8 cellular contexts compared by ENCODE assay signal in the genomic region with DNA sequence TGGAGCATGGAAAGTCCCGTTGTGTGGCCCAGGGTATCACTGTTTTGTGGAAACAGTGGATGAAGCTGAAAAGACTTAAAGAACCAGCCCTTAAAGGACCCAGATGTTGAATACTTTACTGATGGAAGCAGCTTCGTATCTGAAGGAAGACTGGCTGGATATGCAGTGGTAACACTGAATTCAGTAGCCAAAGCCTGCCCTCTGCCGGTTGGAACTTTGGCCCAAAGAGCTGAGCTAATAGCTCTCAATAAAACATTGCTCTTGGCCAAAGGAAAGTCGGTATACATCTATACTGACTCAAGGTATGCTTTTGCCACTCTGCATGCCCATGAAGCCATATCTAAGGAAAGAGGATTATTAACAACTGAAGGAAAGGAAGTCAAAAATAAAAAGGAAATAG.
DNase-seq lines count a peak whose midpoint lies in the region; ATAC-seq and TF ChIP-seq lines count a peak whose summit lies in the region.

No MANE protein-coding gene starts in this region.

- in situ Hi-C loops in mammary epithelial cell (cut with MboI; ENCODE audit: low sequenced_read_pairs in 2 of 2): loop anchor here in 1 of 2 donors (25.0 kb wide), 2 partner anchors 697 to 797 kb away; no protein-coding TSS in a partner anchor

- no peaks in the 10 kb centered on the region for H4K20me1 ChIP-seq in mammary epithelial cell (ENCODE audit: insufficient read depth, low read length)

- no peaks in the 10 kb centered on the region for H3K4me1 ChIP-seq in mammary epithelial cell (ENCODE audit: insufficient read depth, low read length)

- DNase-seq in ELF-1 (ENCODE audit: low read depth, low spot score) (peak; percentile 78), OCI-M2 (lab: John Stamatoyannopoulos, UW; ENCODE audit: unreplicated experiment) (peak; percentile 29), mammary epithelial cell (peak; percentile 34), kidney glomerular epithelial cell (lab: John Stamatoyannopoulos, UW) (peak; percentile 9)
- DNase-seq in stimulated activated naive CD8-positive, alpha-beta T cell treated with anti-CD3 and anti-CD28 coated beads, Interleukin-15, amount 100 ng/mL, for 72 hours: peak; percentile 12 to 15

- CTCF ChIA-PET in mammary epithelial cell (lab: Charles Lee; ENCODE audit: low non-redundant PET): interaction anchor here (0.6 to 1.9 kb wide), 7 partner anchors 8 to 1508 kb away, joined by 3 to 19 read pairs (median 5); no protein-coding TSS in a partner anchor

- H3K9me3 ChIP-seq in mammary epithelial cell (replicated peaks; ENCODE audit: insufficient read depth, low read length): peaks cover 3% of the 10 kb centered on the region

- no peak overlapping the region for H3K4me3 Mint-ChIP-seq in stimulated activated naive CD8-positive, alpha-beta T cell treated with anti-CD3 and anti-CD28 coated beads, Interleukin-15, amount 100 ng/mL, for 72 hours

- 38% methylated on average over 4 of the region's 4 CpGs for WGBS in mammary epithelial cell (ENCODE audit: low coverage, missing lambda C conversion rate)

- no peak overlapping the region for H3K4me2 ChIP-seq in mammary epithelial cell (ENCODE audit: insufficient read depth, low read depth, low read length)

- H3K27ac ChIP-seq in mammary epithelial cell (ENCODE audit: insufficient read depth, low read depth, low read length): no peak overlapping the region

- H3K27ac Mint-ChIP-seq in stimulated activated naive CD8-positive, alpha-beta T cell treated with anti-CD3 and anti-CD28 coated beads, Interleukin-15, amount 100 ng/mL, for 72 hours: no peak overlapping the region

- H3K79me2 ChIP-seq in mammary epithelial cell (ENCODE audit: insufficient read depth, low read length): no peaks in the 10 kb centered on the region

- H3K27me3 ChIP-seq in mammary epithelial cell (ENCODE audit: insufficient read depth, low read length): no peaks in the 10 kb centered on the region

- intact Hi-C loops in mammary epithelial cell (cut with micrococcal nuclease): loop anchor here (1.0 kb wide), 3 partner anchors 424 to 800 kb away; no protein-coding TSS in a partner anchor

- dilution Hi-C loops in mammary epithelial cell (cut with HindIII; ENCODE audit: low sequenced_read_pairs): no loop called here

- BruUV-seq in mammary epithelial cell (replicated peaks; lab: Mats Ljungman, UMichigan): no TSS peak

- no peaks in the 10 kb centered on the region for H3K9me3 Mint-ChIP-seq in stimulated activated naive CD8-positive, alpha-beta T cell treated with anti-CD3 and anti-CD28 coated beads, Interleukin-15, amount 100 ng/mL, for 72 hours

- peak in 1 of 2 donors; percentile 26 for TF ChIP-seq CTCF in mammary epithelial cell (conservative IDR thresholded peaks at IDR 0.05 in 1 of 2, IDR thresholded peaks at IDR 0.05 in 1 of 2; ENCODE audit: extremely low read depth in 1 of 2, insufficient read depth in 1 of 2, low read depth in 1 of 2, low read length in 2 of 2)

- no peak overlapping the region for H2AFZ ChIP-seq in mammary epithelial cell (ENCODE audit: low read depth, low read length)

- ATAC-seq in HG03175 (IDR thresholded peaks at IDR 0.05; ENCODE audit: unreplicated experiment): peak; percentile 64
- no peak for ATAC-seq in stimulated activated naive CD8-positive, alpha-beta T cell treated with anti-CD3 and anti-CD28 coated beads, Interleukin-15, amount 100 ng/mL, for 72 hours
- ATAC-seq in HG02973 (IDR thresholded peaks at IDR 0.05; ENCODE audit: unreplicated experiment): no peak
- no peak for ATAC-seq in HG03025 (IDR thresholded peaks at IDR 0.05; ENCODE audit: low FRiP score, unreplicated experiment)

- no peak overlapping the region for H3K9ac ChIP-seq in mammary epithelial cell (ENCODE audit: insufficient read depth, low read length)

- no peaks in the 10 kb centered on the region for H3K4me1 Mint-ChIP-seq in stimulated activated naive CD8-positive, alpha-beta T cell treated with anti-CD3 and anti-CD28 coated beads, Interleukin-15, amount 100 ng/mL, for 72 hours

- H3K27me3 Mint-ChIP-seq in stimulated activated naive CD8-positive, alpha-beta T cell treated with anti-CD3 and anti-CD28 coated beads, Interleukin-15, amount 100 ng/mL, for 72 hours: no peaks in the 10 kb centered on the region

- no peaks in the 10 kb centered on the region for H3K36me3 ChIP-seq in mammary epithelial cell (ENCODE audit: insufficient read depth, low read length)

- no peak overlapping the region for H3K4me3 ChIP-seq in mammary epithelial cell (replicated peaks in 1 of 3; ENCODE audit: insufficient read depth in 1 of 3, low read depth in 2 of 3, low read length in 3 of 3)

Comparison
In these comparisons a context has a peak if more than half of its experiments do, and no peak if none do; other contexts are left out.
1. DNase-seq: peak in every context shown above with its lines; median percentile 78 in ELF-1; 34 in mammary epithelial cell; 29 in OCI-M2; 14 in stimulated activated naive CD8-positive, alpha-beta T cell treated with anti-CD3 and anti-CD28 coated beads, Interleukin-15, amount 100 ng/mL, for 72 hours; 9 in kidney glomerular epithelial cell.